Comparison of ENCODE assay signal across 13 cellular contexts in genomic region chr16:1430759-1431496, GRCh38. TPM values are rescaled to one million over a fixed set of nuclear protein-coding genes. Genes with fewer than 3 reads are reported as not detected.
DNase-seq lines count a peak whose midpoint lies in the region; ATAC-seq and TF ChIP-seq lines count a peak whose summit lies in the region.
"Had no signal": no experiment of that assay in that cellular context is flagged by ENCODE, and none has a peak within 500 bp of the region (broad histone marks: within the 10 kb centered on the region; RNA-seq: fewer than 3 reads in every experiment).

Gene PERCC1, plus strand, starts transcription at chr16:1431078. Its CDS starts 1,516 bp downstream, at chr16:1432594.

- H3K27ac ChIP-seq in breast epithelium (no peak within 1 kb of the TSS), mammary epithelial cell (ENCODE audit: insufficient read depth, low read depth, low read length) (no peak within 1 kb of the TSS)
- H3K27ac ChIP-seq: epithelial cell of prostate, KMS-11 had no signal

- BruUV-seq in mammary epithelial cell (replicated peaks; lab: Mats Ljungman, UMichigan): no TSS peak

- intact Hi-C loops in breast epithelium (cut with DNase I; ENCODE audit: low total_unique reads): no loop called here
- intact Hi-C loops in mammary epithelial cell (cut with micrococcal nuclease): no loop called here

- ATAC-seq in central memory CD8-positive, alpha-beta T cell (replicated peaks; ENCODE audit: extremely low read depth, poor library complexity, severe bottlenecking): no peak
- ATAC-seq in stimulated activated memory B cell treated with anti-CD40 and anti-IgM and Interleukin-4, amounts not matched to agents 10 μg/mL and 1 μg/mL and 100 μg/mL, for 72 hours: no peak
- ATAC-seq in GM19395 (IDR thresholded peaks at IDR 0.05; ENCODE audit: unreplicated experiment) (no peak), HG03469 (IDR thresholded peaks at IDR 0.05; ENCODE audit: unreplicated experiment) (no peak), GM21528 (IDR thresholded peaks at IDR 0.05; ENCODE audit: low FRiP score, unreplicated experiment) (no peak)
- ATAC-seq: Right ventricle myocardium inferior had no signal

- CTCF ChIA-PET in mammary epithelial cell (lab: Charles Lee; ENCODE audit: low non-redundant PET): no interaction called here

- dilution Hi-C loops in mammary epithelial cell (cut with HindIII; ENCODE audit: low sequenced_read_pairs): loop anchor here (10.0 kb wide), 3 partner anchors 54 to 116 kb away; partner anchors contain the start of genes PTX4 and TMEM204

- H3K36me3 ChIP-seq in breast epithelium (no peaks in the 10 kb centered on the region), mammary epithelial cell (ENCODE audit: insufficient read depth, low read length) (no peaks in the 10 kb centered on the region)

- DNase-seq in breast epithelium (ENCODE audit: low spot score in 2 of 2) (peak in 1 of 2 donors; percentile 79), mammary epithelial cell (no peak), NCI-H2227 (lab: John Stamatoyannopoulos, UW; ENCODE audit: unreplicated experiment) (peak; percentile 45)
- no peak for DNase-seq in central memory CD8-positive, alpha-beta T cell (ENCODE audit: low spot score in 2 of 2)
- DNase-seq: activated CD4-positive, alpha-beta T cell treated with anti-CD3 and anti-CD28 coated beads for 1 hour had no signal

- in situ Hi-C loops in mammary epithelial cell (cut with MboI; ENCODE audit: low sequenced_read_pairs in 2 of 2): no loop called here

- H3K27ac Mint-ChIP-seq in central memory CD8-positive, alpha-beta T cell (ENCODE audit: low read depth): no peak within 1 kb of the TSS
- H3K27ac Mint-ChIP-seq in stimulated activated memory B cell treated with anti-CD40 and anti-IgM and Interleukin-4, amounts not matched to agents 10 μg/mL and 1 μg/mL and 100 μg/mL, for 72 hours: peak within 1 kb of the TSS; percentile 33

- no peaks in the 10 kb centered on the region for H3K4me1 ChIP-seq in breast epithelium
- H3K4me1 ChIP-seq in mammary epithelial cell (ENCODE audit: insufficient read depth, low read length): peaks cover 25% of the 10 kb centered on the region

- H3K4me1 Mint-ChIP-seq in central memory CD8-positive, alpha-beta T cell: no peaks in the 10 kb centered on the region
- peaks cover 15% of the 10 kb centered on the region for H3K4me1 Mint-ChIP-seq in stimulated activated memory B cell treated with anti-CD40 and anti-IgM and Interleukin-4, amounts not matched to agents 10 μg/mL and 1 μg/mL and 100 μg/mL, for 72 hours

- H3K4me3 Mint-ChIP-seq in central memory CD8-positive, alpha-beta T cell: peak within 1 kb of the TSS; percentile 32
- no peak within 1 kb of the TSS for H3K4me3 Mint-ChIP-seq in stimulated activated memory B cell treated with anti-CD40 and anti-IgM and Interleukin-4, amounts not matched to agents 10 μg/mL and 1 μg/mL and 100 μg/mL, for 72 hours

- TF ChIP-seq POLR2A in breast epithelium (IDR thresholded peaks at IDR 0.05): no peak

- peaks cover 7% of the 10 kb centered on the region for H3K27me3 Mint-ChIP-seq in central memory CD8-positive, alpha-beta T cell
- H3K27me3 Mint-ChIP-seq in stimulated activated memory B cell treated with anti-CD40 and anti-IgM and Interleukin-4, amounts not matched to agents 10 μg/mL and 1 μg/mL and 100 μg/mL, for 72 hours: peaks cover 11% of the 10 kb centered on the region

- TF ChIP-seq CTCF in breast epithelium (IDR thresholded peaks at IDR 0.05): peak in 2 of 3 donors; percentile 17 to 45
- TF ChIP-seq CTCF in mammary epithelial cell (conservative IDR thresholded peaks at IDR 0.05 in 1 of 2, IDR thresholded peaks at IDR 0.05 in 1 of 2; ENCODE audit: extremely low read depth in 1 of 2, insufficient read depth in 1 of 2, low read depth in 1 of 2, low read length in 2 of 2): no peak

- H3K4me2 ChIP-seq in mammary epithelial cell (ENCODE audit: insufficient read depth, low read depth, low read length): no peak within 1 kb of the TSS
- H3K4me2 ChIP-seq: KMS-11 had no signal

- 62% methylated on average over 20 of the region's 35 CpGs for WGBS in mammary epithelial cell (ENCODE audit: low coverage, missing lambda C conversion rate)

- H2AFZ ChIP-seq in mammary epithelial cell (ENCODE audit: low read depth, low read length): no peak within 1 kb of the TSS

- H3K27me3 ChIP-seq in breast epithelium (no peaks in the 10 kb centered on the region), mammary epithelial cell (ENCODE audit: insufficient read depth, low read length) (no peaks in the 10 kb centered on the region)

- H3K9me3 ChIP-seq in breast epithelium: no peaks in the 10 kb centered on the region
- no peaks in the 10 kb centered on the region for H3K9me3 ChIP-seq in mammary epithelial cell (replicated peaks; ENCODE audit: insufficient read depth, low read length)

- no peak within 1 kb of the TSS for H3K9ac ChIP-seq in mammary epithelial cell (ENCODE audit: insufficient read depth, low read length)
- H3K9ac ChIP-seq: KMS-11 had no signal

- H3K9me3 Mint-ChIP-seq in central memory CD8-positive, alpha-beta T cell: no peaks in the 10 kb centered on the region
- H3K9me3 Mint-ChIP-seq in stimulated activated memory B cell treated with anti-CD40 and anti-IgM and Interleukin-4, amounts not matched to agents 10 μg/mL and 1 μg/mL and 100 μg/mL, for 72 hours: no peaks in the 10 kb centered on the region

- no peaks in the 10 kb centered on the region for H3K36me3 Mint-ChIP-seq in central memory CD8-positive, alpha-beta T cell (ENCODE audit: insufficient read depth)
- peaks cover 4% of the 10 kb centered on the region for H3K36me3 Mint-ChIP-seq in stimulated activated memory B cell treated with anti-CD40 and anti-IgM and Interleukin-4, amounts not matched to agents 10 μg/mL and 1 μg/mL and 100 μg/mL, for 72 hours

- H3K79me2 ChIP-seq in mammary epithelial cell (ENCODE audit: insufficient read depth, low read length): no peaks in the 10 kb centered on the region

- H3K4me3 ChIP-seq in breast epithelium (no peak within 1 kb of the TSS), mammary epithelial cell (replicated peaks in 1 of 3; ENCODE audit: insufficient read depth in 1 of 3, low read depth in 2 of 3, low read length in 3 of 3) (no peak within 1 kb of the TSS)

- H4K20me1 ChIP-seq in mammary epithelial cell (ENCODE audit: insufficient read depth, low read length): no peaks in the 10 kb centered on the region

RNA-seq across cellular contexts. Expression of gene PERCC1, which starts in this region (rescaled TPM):
- total RNA-seq in breast epithelium (not detected), mammary epithelial cell (under 1 TPM in 1 of 2 donors, not detected in 1; 0.33 TPM)
- not detected for polyA plus RNA-seq in mammary epithelial cell
- not detected for polyA minus RNA-seq in mammary epithelial cell
- total RNA-seq: pulmonary artery endothelial cell had no signal

Comparison
In these comparisons a context has a peak if more than half of its experiments do, and no peak if none do; other contexts are left out.
1. CTCF ChIP-seq: peak in breast epithelium (2 of 3); none in mammary epithelial cell (0 of 2).